In the genomic region with DNA sequence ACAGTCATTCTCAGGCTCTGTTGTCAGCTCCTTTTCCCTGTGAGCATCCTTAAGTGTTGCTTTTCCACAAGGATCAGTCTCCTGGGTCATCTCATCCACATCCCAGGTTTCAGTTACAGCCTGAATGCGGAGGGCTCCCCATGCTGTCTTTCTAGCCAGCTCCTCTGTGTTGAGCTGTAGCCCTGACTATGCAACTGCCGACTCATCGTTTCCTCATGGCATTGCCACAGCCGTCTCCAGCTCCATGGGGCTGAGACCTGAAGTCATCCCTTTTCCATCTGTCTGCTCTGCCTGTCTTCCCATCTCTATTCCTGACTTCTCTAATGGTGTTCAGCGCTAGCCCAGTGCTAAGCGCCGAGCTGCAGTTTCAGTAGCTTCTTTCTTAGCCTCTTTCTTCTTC, we compare ENCODE assay signal across 1 cellular context.
A peak's percentile ranks its signal among the peaks of the same experiment; 100 is the strongest.
TF ChIP-seq lines count a peak whose summit lies in the region.

No MANE protein-coding gene starts in this region.

TF ChIP-seq in IMR-90, 13 proteins besides CTCF, POLR2A, EP300 and RAD21:
- TF ChIP-seq SMC3 (IDR thresholded peaks at IDR 0.05; ENCODE audit: low read depth, low read length) (no peak), MAFK (IDR thresholded peaks at IDR 0.05; ENCODE audit: low read depth, low read length) (peak; percentile 91)
